Comparison of ENCODE assay signal across 9 cellular contexts in genomic region chr11:306645-307371, GRCh38. TPM values are rescaled to one million over a fixed set of nuclear protein-coding genes. Genes with fewer than 3 reads are reported as not detected.
A peak's percentile ranks its signal among the peaks of the same experiment; 100 is the strongest.
DNase-seq lines count a peak whose midpoint lies in the region; ATAC-seq and TF ChIP-seq lines count a peak whose summit lies in the region.
"Had no signal": no experiment of that assay in that cellular context is flagged by ENCODE, and none has a peak within 500 bp of the region (broad histone marks: within the 10 kb centered on the region; RNA-seq: fewer than 3 reads in every experiment).

No MANE protein-coding gene starts in this region.

- no peaks in the 10 kb centered on the region for H3K27me3 Mint-ChIP-seq in activated CD4-positive, alpha-beta memory T cell treated with anti-CD3 and anti-CD28 coated beads for 36 hours
- H3K27me3 Mint-ChIP-seq in stimulated activated memory B cell treated with anti-CD40 and anti-IgM and Interleukin-4, amounts not matched to agents 10 μg/mL and 1 μg/mL and 100 μg/mL, for 72 hours: no peaks in the 10 kb centered on the region

- H3K9me3 Mint-ChIP-seq in activated CD4-positive, alpha-beta memory T cell treated with anti-CD3 and anti-CD28 coated beads for 36 hours: no peaks in the 10 kb centered on the region
- H3K9me3 Mint-ChIP-seq in stimulated activated memory B cell treated with anti-CD40 and anti-IgM and Interleukin-4, amounts not matched to agents 10 μg/mL and 1 μg/mL and 100 μg/mL, for 72 hours: no peaks in the 10 kb centered on the region

- H3K9me3 ChIP-seq in HCT116 (ENCODE audit: control insufficient read depth in 1 of 2, insufficient read depth in 1 of 2, low read depth in 1 of 2, low read length in 2 of 2): no peaks in the 10 kb centered on the region
- no peaks in the 10 kb centered on the region for H3K9me3 ChIP-seq in left lung

- BruUV-seq in HCT116 (replicated peaks; lab: Mats Ljungman, UMichigan): no TSS peak

- H4K20me1 ChIP-seq in HCT116 (ENCODE audit: insufficient read depth): no peaks in the 10 kb centered on the region

- peaks cover 21% of the 10 kb centered on the region for H3K36me3 Mint-ChIP-seq in activated CD4-positive, alpha-beta memory T cell treated with anti-CD3 and anti-CD28 coated beads for 36 hours
- H3K36me3 Mint-ChIP-seq in stimulated activated memory B cell treated with anti-CD40 and anti-IgM and Interleukin-4, amounts not matched to agents 10 μg/mL and 1 μg/mL and 100 μg/mL, for 72 hours: no peaks in the 10 kb centered on the region

- CTCF ChIA-PET in HCT116 (lab: Charles Lee): interaction anchor here (1.1 to 2.8 kb wide), 4 partner anchors 10 to 141 kb away, joined by 4 to 10 read pairs (median 6); no protein-coding TSS in a partner anchor
- CTCF ChIA-PET in activated CD4-positive, alpha-beta memory T cell treated with anti-CD3 and anti-CD28 coated beads for 36 hours (lab: Charles Lee): interaction anchor here (0.8 to 4.0 kb wide), 15 partner anchors 10 to 144 kb away, joined by 3 to 46 read pairs (median 7); partner anchors contain the start of genes BET1L, PTDSS2 and RIC8A

- no peaks in the 10 kb centered on the region for H3K9me2 ChIP-seq in HCT116 (ENCODE audit: insufficient read depth)

- no peak overlapping the region for H3K9ac ChIP-seq in HCT116 (ENCODE audit: low read length)

- H3K4me3 ChIP-seq in HCT116 (replicated peaks in 1 of 2; ENCODE audit: low read depth in 1 of 2, low read length in 2 of 2) (no peak overlapping the region), left lung (no peak overlapping the region)

- no peak for DNase-seq in HCT116 (ENCODE audit: low read depth, low spot score)
- no peak for DNase-seq in activated CD4-positive, alpha-beta memory T cell treated with anti-CD3 and anti-CD28 coated beads for 36 hours
- DNase-seq in left lung: peak in 1 of 2 donors; percentile 47
- no peak for DNase-seq in foreskin keratinocyte
- DNase-seq in NCI-H1417 treated with DMSO at 0.1 percent for 48 hours (lab: John Stamatoyannopoulos, UW): no peak
- DNase-seq: DMS53, NCI-H2227 treated with DMSO at 0.1 percent for 48 hours had no signal

- peak overlapping the region; percentile 55 for H3K4me3 Mint-ChIP-seq in activated CD4-positive, alpha-beta memory T cell treated with anti-CD3 and anti-CD28 coated beads for 36 hours
- H3K4me3 Mint-ChIP-seq in stimulated activated memory B cell treated with anti-CD40 and anti-IgM and Interleukin-4, amounts not matched to agents 10 μg/mL and 1 μg/mL and 100 μg/mL, for 72 hours: peak overlapping the region; percentile 26

- H3K4me1 ChIP-seq in HCT116 (ENCODE audit: control insufficient read depth in 1 of 2, insufficient read depth in 2 of 2, low read length in 2 of 2) (peaks cover 13 to 24% of the 10 kb centered on the region in 2 experiments), left lung (peaks cover 0 to 50% of the 10 kb centered on the region in 2 donors), foreskin keratinocyte (peaks cover 9% of the 10 kb centered on the region)

- H3K27ac Mint-ChIP-seq in activated CD4-positive, alpha-beta memory T cell treated with anti-CD3 and anti-CD28 coated beads for 36 hours: peak overlapping the region; percentile 98
- peak overlapping the region; percentile 99 for H3K27ac Mint-ChIP-seq in stimulated activated memory B cell treated with anti-CD40 and anti-IgM and Interleukin-4, amounts not matched to agents 10 μg/mL and 1 μg/mL and 100 μg/mL, for 72 hours

- no peak for TF ChIP-seq POLR2A in HCT116 (IDR thresholded peaks at IDR 0.05; ENCODE audit: borderline replicate concordance, extremely low read depth, insufficient read depth, insufficient read length)

- H3K27ac ChIP-seq in HCT116 (ENCODE audit: low read depth, low read length) (peak overlapping the region; percentile 5; the same call in 1 of the 2 replicates), left lung (peak overlapping the region; percentile 88 to 93), foreskin keratinocyte (no peak overlapping the region)

- H3K27me3 ChIP-seq in HCT116 (ENCODE audit: insufficient read depth, low read length) (no peaks in the 10 kb centered on the region), left lung (no peaks in the 10 kb centered on the region), foreskin keratinocyte (no peaks in the 10 kb centered on the region)

- no peak for TF ChIP-seq RAD21 in HCT116 (IDR thresholded peaks at IDR 0.05; ENCODE audit: low read depth)

- intact Hi-C loops in HCT116 (cut with micrococcal nuclease) (loop anchor here (10.0 kb wide), 1 partner anchor 88 kb away; the partner anchor contains the start of gene PKP3), left lung (cut with DNase I) (no loop called here)
- intact Hi-C loops in activated CD4-positive, alpha-beta memory T cell treated with anti-CD3 and anti-CD28 coated beads for 36 hours (cut with micrococcal nuclease): loop anchor here (2.0 to 5.0 kb wide), 3 partner anchors 14 to 140 kb away; partner anchors contain the start of gene IFITM3

- no peaks in the 10 kb centered on the region for H3K79me2 ChIP-seq in HCT116 (ENCODE audit: insufficient read depth, low read length)

- H2AFZ ChIP-seq in HCT116 (ENCODE audit: low read depth, low read length, poor library complexity, severe bottlenecking): no peak overlapping the region

- no peak overlapping the region for H3K4me2 ChIP-seq in HCT116 (ENCODE audit: low read length)

- H3K4me1 Mint-ChIP-seq in activated CD4-positive, alpha-beta memory T cell treated with anti-CD3 and anti-CD28 coated beads for 36 hours (ENCODE audit: low read depth): peaks cover 35% of the 10 kb centered on the region
- H3K4me1 Mint-ChIP-seq in stimulated activated memory B cell treated with anti-CD40 and anti-IgM and Interleukin-4, amounts not matched to agents 10 μg/mL and 1 μg/mL and 100 μg/mL, for 72 hours: peaks cover 40% of the 10 kb centered on the region

- POLR2A ChIA-PET in HCT116 (lab: Charles Lee): no interaction called here
- POLR2A ChIA-PET in activated CD4-positive, alpha-beta memory T cell treated with anti-CD3 and anti-CD28 coated beads for 36 hours (lab: Charles Lee): interaction anchor here (1.1 kb wide), 2 partner anchors 9 to 10 kb away, joined by 3 to 6 read pairs; no protein-coding TSS in a partner anchor

- ATAC-seq in HCT116: no peak
- no peak for ATAC-seq in left lung
- ATAC-seq in stimulated activated memory B cell treated with anti-CD40 and anti-IgM and Interleukin-4, amounts not matched to agents 10 μg/mL and 1 μg/mL and 100 μg/mL, for 72 hours: no peak
- ATAC-seq in foreskin keratinocyte: no peak
- no peak for ATAC-seq in HG03378 (IDR thresholded peaks at IDR 0.05; ENCODE audit: unreplicated experiment)

- RAD21 ChIA-PET in HCT116 (lab: Charles Lee; ENCODE audit: low non-redundant PET in 1 of 2, low total read pairs in 2 of 2, uncharacterized antibody in 2 of 2, unreplicated experiment in 2 of 2): interaction anchor here in 1 of 2 experiments (0.5 kb wide), 1 partner anchor 49 kb away, joined by 3 read pairs; no protein-coding TSS in a partner anchor

- TF ChIP-seq CTCF in HCT116 (IDR thresholded peaks at IDR 0.05 in 2 of 3, conservative IDR thresholded peaks at IDR 0.05 in 1 of 3; ENCODE audit: borderline replicate concordance in 1 of 3, insufficient read depth in 1 of 3, low read depth in 2 of 3, low read length in 2 of 3): no peak
- TF ChIP-seq CTCF in left lung (IDR thresholded peaks at IDR 0.05): no peak
- TF ChIP-seq CTCF in foreskin keratinocyte (conservative IDR thresholded peaks at IDR 0.05): no peak

- H3K36me3 ChIP-seq in HCT116 (ENCODE audit: control insufficient read depth in 1 of 2, insufficient read depth in 2 of 2, low read length in 2 of 2): no peaks in the 10 kb centered on the region
- peaks cover 0 to 4% of the 10 kb centered on the region in 2 donors for H3K36me3 ChIP-seq in left lung

TF ChIP-seq in HCT116, 20 proteins besides CTCF, POLR2A, EP300 and RAD21 (continues in another document):
- TF ChIP-seq SRF (IDR thresholded peaks at IDR 0.05; ENCODE audit: low read depth) (no peak), FOSL1 (IDR thresholded peaks at IDR 0.05; ENCODE audit: low read depth) (no peak)

RNA-seq across cellular contexts. Expression of gene IFITM2, which starts 0.8 kb away (rescaled TPM):
- 106 TPM for total RNA-seq in HCT116 (2021; ENCODE audit: unreplicated experiment)
- polyA plus RNA-seq in HCT116 (2012): 322 and 372 TPM in 2 replicates
- total RNA-seq in activated CD4-positive, alpha-beta memory T cell treated with anti-CD3 and anti-CD28 coated beads for 36 hours: 100 to 1,000 TPM; 525 to 561 TPM
- 100 to 1,000 TPM; 398 to 886 TPM for total RNA-seq in left lung
- total RNA-seq in foreskin keratinocyte: 224 and 342 TPM in 2 replicates
- polyA plus RNA-seq in foreskin keratinocyte: 39.8 and 55.8 TPM in 2 replicates

RNA-seq across cellular contexts. Expression of gene IFITM1, which starts 7.0 kb away (rescaled TPM):
- total RNA-seq in HCT116 (2021; ENCODE audit: unreplicated experiment): 6.1 TPM
- 7.8 and 10.1 TPM in 2 replicates for polyA plus RNA-seq in HCT116 (2012)
- 100 to 1,000 TPM; 195 to 200 TPM for total RNA-seq in activated CD4-positive, alpha-beta memory T cell treated with anti-CD3 and anti-CD28 coated beads for 36 hours
- 100 to 1,000 TPM in 1 of 2 donors, 10 to 100 TPM in 1; 98.7 to 149 TPM for total RNA-seq in left lung
- 399 and 491 TPM in 2 replicates for total RNA-seq in foreskin keratinocyte
- polyA plus RNA-seq in foreskin keratinocyte: 615 and 795 TPM in 2 replicates

RNA-seq across cellular contexts. Expression of gene IFITM5, which starts 7.5 kb away (rescaled TPM):
- total RNA-seq in HCT116 (2021; ENCODE audit: unreplicated experiment): not detected
- not detected in 2 replicates for polyA plus RNA-seq in HCT116 (2012)
- not detected for total RNA-seq in activated CD4-positive, alpha-beta memory T cell treated with anti-CD3 and anti-CD28 coated beads for 36 hours
- not detected for total RNA-seq in left lung
- total RNA-seq in foreskin keratinocyte: not detected in 2 replicates
- polyA plus RNA-seq in foreskin keratinocyte: not detected in 2 replicates

RNA-seq across cellular contexts. Expression of gene IFITM3, which starts 13.9 kb away (rescaled TPM):
- total RNA-seq in HCT116 (2021; ENCODE audit: unreplicated experiment) (380 TPM), left lung (1,000 to 10,000 TPM in 1 of 2 donors, 100 to 1,000 TPM in 1; 724 to 1,115 TPM), foreskin keratinocyte (934 and 1,022 TPM in 2 replicates)
- 1,265 and 1,477 TPM in 2 replicates for polyA plus RNA-seq in HCT116 (2012)
- 10 to 100 TPM; 25.6 TPM for total RNA-seq in activated CD4-positive, alpha-beta memory T cell treated with anti-CD3 and anti-CD28 coated beads for 36 hours
- polyA plus RNA-seq in foreskin keratinocyte: 1,963 and 2,381 TPM in 2 replicates

RNA-seq across cellular contexts. Expression of gene PGGHG, which starts 17.9 kb away (rescaled TPM):
- total RNA-seq in HCT116 (2021; ENCODE audit: unreplicated experiment) (57.5 TPM), left lung (10 to 100 TPM; 47.7 to 75.3 TPM), foreskin keratinocyte (7.3 and 12.3 TPM in 2 replicates)
- polyA plus RNA-seq in HCT116 (2012): 33.9 and 37.6 TPM in 2 replicates
- 10 to 100 TPM; 74.3 to 75.0 TPM for total RNA-seq in activated CD4-positive, alpha-beta memory T cell treated with anti-CD3 and anti-CD28 coated beads for 36 hours
- polyA plus RNA-seq in foreskin keratinocyte: 7.5 and 10.2 TPM in 2 replicates

Comparison
In these comparisons a context has a peak if more than half of its experiments do, and no peak if none do; other contexts are left out.
1. RNA of gene IFITM1, which starts 7.0 kb away (total RNA-seq): 399 to 491 TPM in foreskin keratinocyte, 195 to 200 TPM in activated CD4-positive, alpha-beta memory T cell treated with anti-CD3 and anti-CD28 coated beads for 36 hours and 98.7 to 149 TPM in left lung; 6.1 TPM in HCT116 (single experiment); every median in the first group is over 10 times any median in the second.
2. intact Hi-C loops: an anchor here in HCT116 (10.0 kb wide) and activated CD4-positive, alpha-beta memory T cell treated with anti-CD3 and anti-CD28 coated beads for 36 hours (2.0 to 5.0 kb wide); none called in left lung.